11 cellular contexts compared by ENCODE assay signal in genomic region chr22:19799322-19800190, GRCh38. TPM values are rescaled to one million over a fixed set of nuclear protein-coding genes. Genes with fewer than 3 reads are reported as not detected.
DNase-seq lines count a peak whose midpoint lies in the region; ATAC-seq and TF ChIP-seq lines count a peak whose summit lies in the region.
"Had no signal": no experiment of that assay in that cellular context is flagged by ENCODE, and none has a peak within 500 bp of the region (broad histone marks: within the 10 kb centered on the region; RNA-seq: fewer than 3 reads in every experiment).

No MANE protein-coding gene starts in this region.

- H3K36me3 ChIP-seq in SK-N-MC (ENCODE audit: insufficient read depth, low read length) (no peaks in the 10 kb centered on the region), sigmoid colon (peaks cover 0 to 15% (median 0%) of the 10 kb centered on the region in 4 donors)

- DNase-seq in ELR (ENCODE audit: low read depth) (peak; percentile 98), SK-N-MC (ENCODE audit: low read depth, low spot score) (no peak), fibroblast of the aortic adventitia (ENCODE audit: low read depth) (peak; percentile 96), sigmoid colon (peak; percentile 75), cortex of kidney (lab: John Stamatoyannopoulos, UW) (no peak), HuH-7.5 (ENCODE audit: low spot score) (no peak)
- DNase-seq: activated CD4-positive, CD25-positive, alpha-beta regulatory T cell treated with anti-CD3 and anti-CD28 coated beads, Interleukin-2, amount 50 U/mL, for 72 hours; NCI-H1105 had no signal

- no peak for TF ChIP-seq POLR2A in sigmoid colon (IDR thresholded peaks at IDR 0.05)

- no peaks in the 10 kb centered on the region for H3K27me3 ChIP-seq in sigmoid colon

- H3K9ac ChIP-seq in SK-N-MC (ENCODE audit: insufficient read length): no peak overlapping the region

- ATAC-seq in HG03135 (IDR thresholded peaks at IDR 0.05; ENCODE audit: unreplicated experiment) (no peak), HG02763 (IDR thresholded peaks at IDR 0.05; ENCODE audit: unreplicated experiment) (no peak)

- H3K27ac ChIP-seq in SK-N-MC: peak overlapping the region; percentile 70
- H3K27ac ChIP-seq in sigmoid colon: no peak overlapping the region

- H3K4me3 ChIP-seq in SK-N-MC (peak overlapping the region; percentile 24; the same call in 1 of the 2 replicates), fibroblast of the aortic adventitia (ENCODE audit: low read depth, low read length) (no peak overlapping the region), sigmoid colon (no peak overlapping the region)
- H3K4me3 ChIP-seq: skin epidermis had no signal

- WGBS in sigmoid colon, 2 donors: 92 to 93% methylated on average over 35 of the region's 35 CpGs

- intact Hi-C loops in sigmoid colon (cut with DNase I): no loop called here

- H3K4me1 ChIP-seq in sigmoid colon: no peaks in the 10 kb centered on the region

- H3K9me3 ChIP-seq in SK-N-MC (ENCODE audit: low read depth, low read length) (no peaks in the 10 kb centered on the region), sigmoid colon (no peaks in the 10 kb centered on the region)

- TF ChIP-seq CTCF in fibroblast of the aortic adventitia (IDR thresholded peaks at IDR 0.05; ENCODE audit: insufficient read depth, low read length) (peak; percentile 37), sigmoid colon (IDR thresholded peaks at IDR 0.05) (no peak)

- no peak for TF ChIP-seq EP300 in sigmoid colon (IDR thresholded peaks at IDR 0.05)

RNA-seq across cellular contexts. Expression of gene TBX1, which starts 39.0 kb away (rescaled TPM):
- total RNA-seq in fibroblast of the aortic adventitia (ENCODE audit: low replicate concordance) (2.8 TPM in 1 of 2 replicates, not detected in the other), sigmoid colon (1 to 10 TPM; 1.7 to 4.3 (median 3.3) TPM)
- 1 to 10 TPM in 2 of 3 donors, not detected in 1; 1.8 to 2.4 TPM for polyA plus RNA-seq in sigmoid colon

RNA-seq across cellular contexts. Expression of gene GNB1L, which starts 55.1 kb away (rescaled TPM):
- total RNA-seq in fibroblast of the aortic adventitia (ENCODE audit: low replicate concordance): 4.0 and 5.2 TPM in 2 replicates
- 10 to 100 TPM in 1 of 4 donors, 1 to 10 TPM in 3; 3.6 to 15.0 (median 5.3) TPM for total RNA-seq in sigmoid colon
- 1 to 10 TPM; 2.5 to 7.0 (median 3.0) TPM for polyA plus RNA-seq in sigmoid colon

RNA-seq across cellular contexts. Expression of gene RTL10, which starts 55.1 kb away (rescaled TPM):
- 5.9 and 10.8 TPM in 2 replicates for total RNA-seq in fibroblast of the aortic adventitia (ENCODE audit: low replicate concordance)
- total RNA-seq in sigmoid colon: 10 to 100 TPM in 1 of 4 donors, 1 to 10 TPM in 3; 6.6 to 15.0 (median 8.7) TPM
- polyA plus RNA-seq in sigmoid colon: 1 to 10 TPM; 1.8 to 7.8 (median 2.8) TPM

Comparison
In these comparisons a context has a peak if more than half of its experiments do, and no peak if none do; other contexts are left out.
1. DNase-seq: peak in ELR (single experiment), fibroblast of the aortic adventitia (single experiment) and sigmoid colon (single experiment); none in SK-N-MC (single experiment), cortex of kidney (single experiment) and HuH-7.5 (single experiment).